ENCODE assay signal across 1 cellular context in the genomic region with DNA sequence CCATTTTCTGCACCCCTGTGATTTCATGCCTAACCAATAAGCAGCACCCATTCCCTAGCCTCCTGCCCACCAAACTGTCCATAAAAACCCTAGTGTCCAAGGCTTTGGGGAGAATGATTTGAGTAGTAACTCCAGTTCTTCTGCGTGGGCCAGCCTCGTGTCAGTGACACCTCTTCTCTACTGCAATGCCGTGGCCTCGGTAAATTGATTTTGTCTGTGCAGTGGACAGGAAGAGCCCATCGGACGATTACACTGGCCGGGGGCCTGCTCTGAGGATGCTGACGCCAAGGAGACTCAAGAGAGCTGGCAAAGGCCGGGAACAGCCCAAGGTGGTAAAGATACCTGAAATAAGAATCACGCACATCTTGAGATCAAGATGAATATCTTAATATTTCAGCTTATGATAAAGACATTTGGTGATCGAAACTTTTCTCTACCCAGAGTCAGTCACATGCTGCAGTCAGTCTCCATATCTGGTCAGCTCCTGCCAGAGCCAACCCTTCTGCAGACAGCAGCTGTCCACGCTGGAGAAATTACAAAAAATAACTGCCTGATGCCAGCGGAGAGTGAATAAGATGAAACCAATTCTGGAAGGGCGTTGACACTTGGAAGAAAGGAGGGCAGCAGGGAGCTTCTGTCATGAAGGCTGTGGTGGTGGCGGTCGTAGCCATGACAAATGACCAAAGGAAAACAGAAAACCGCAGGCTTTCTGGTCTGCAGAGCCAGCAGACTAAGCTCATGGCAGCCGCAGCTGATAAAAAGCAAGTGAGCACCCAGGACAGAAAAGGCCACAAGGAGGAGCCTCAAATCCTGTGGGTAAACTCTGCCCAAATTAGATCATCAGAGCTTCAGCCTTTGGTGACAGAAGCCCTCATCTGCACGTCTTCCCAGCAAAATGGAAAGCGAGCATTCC.
TF ChIP-seq lines count a peak whose summit lies in the region.

No MANE protein-coding gene starts in this region.

TF ChIP-seq in IMR-90, 13 proteins besides CTCF, POLR2A, EP300 and RAD21 (continued from another document):
- TF ChIP-seq, protein P1, sequence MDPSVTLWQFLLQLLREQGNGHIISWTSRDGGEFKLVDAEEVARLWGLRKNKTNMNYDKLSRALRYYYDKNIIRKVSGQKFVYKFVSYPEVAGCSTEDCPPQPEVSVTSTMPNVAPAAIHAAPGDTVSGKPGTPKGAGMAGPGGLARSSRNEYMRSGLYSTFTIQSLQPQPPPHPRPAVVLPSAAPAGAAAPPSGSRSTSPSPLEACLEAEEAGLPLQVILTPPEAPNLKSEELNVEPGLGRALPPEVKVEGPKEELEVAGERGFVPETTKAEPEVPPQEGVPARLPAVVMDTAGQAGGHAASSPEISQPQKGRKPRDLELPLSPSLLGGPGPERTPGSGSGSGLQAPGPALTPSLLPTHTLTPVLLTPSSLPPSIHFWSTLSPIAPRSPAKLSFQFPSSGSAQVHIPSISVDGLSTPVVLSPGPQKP (IDR thresholded peaks at IDR 0.05; ENCODE audit: borderline replicate concordance, low read depth, low read length) = no peak
